In the genomic region with DNA sequence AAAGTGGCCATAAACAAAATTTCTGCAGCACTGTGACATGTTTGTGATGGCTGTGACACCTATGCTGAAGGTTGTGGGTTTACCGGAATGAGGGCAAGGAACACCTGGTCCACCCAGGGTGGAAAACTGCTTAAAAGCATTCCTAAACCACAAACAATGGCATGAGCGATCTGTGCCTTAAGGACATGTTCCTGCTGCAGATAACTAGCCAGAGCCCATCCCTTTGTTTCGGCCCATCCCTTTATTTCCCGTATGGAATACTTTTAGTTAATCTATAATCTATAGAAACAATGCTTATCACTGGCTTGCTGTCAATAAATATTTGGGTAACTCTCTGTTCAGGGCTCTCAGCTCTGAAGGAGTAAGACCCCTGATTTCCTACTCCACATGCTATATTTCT, we compare ENCODE assay signal across 14 cellular contexts. TPM values are rescaled to one million over a fixed set of nuclear protein-coding genes. Genes with fewer than 3 reads are reported as not detected.
"Had no signal": no experiment of that assay in that cellular context is flagged by ENCODE, and none has a peak within 500 bp of the region (broad histone marks: within the 10 kb centered on the region; RNA-seq: fewer than 3 reads in every experiment).

No MANE protein-coding gene starts in this region.

RNA-seq across cellular contexts. Expression of a gene that starts 12.1 kb away (rescaled TPM):
- total RNA-seq: activated B cell treated with CpG ODN at 0.5 μM for 24 hours; activated CD4-positive, alpha-beta memory T cell treated with anti-CD3 and anti-CD28 coated beads for 36 hours; activated CD4-positive, alpha-beta memory T cell treated with anti-CD3 and anti-CD28 coated beads, Interleukin-2, amount 10 ng/mL, durations not matched to agents 7 days and 5 days; activated CD4-positive, alpha-beta T cell treated with anti-CD3 and anti-CD28 coated beads for 36 hours; activated CD4-positive, alpha-beta T cell treated with anti-CD3 and anti-CD28 coated beads, Interleukin-2, amount 10 ng/mL, durations not matched to agents 24 days and 14 days; activated CD4-positive, alpha-beta T cell treated with anti-CD3 and anti-CD28 coated beads, Interleukin-2, amount 10 ng/mL, durations not matched to agents 7 days and 5 days; activated CD8-positive, alpha-beta memory T cell treated with anti-CD3 and anti-CD28 coated beads for 36 hours; activated CD8-positive, alpha-beta memory T cell treated with anti-CD3 and anti-CD28 coated beads, Interleukin-2, amount 10 ng/mL, durations not matched to agents 7 days and 5 days; activated CD8-positive, alpha-beta T cell treated with anti-CD3 and anti-CD28 coated beads for 36 hours; activated CD8-positive, alpha-beta T cell treated with anti-CD3 and anti-CD28 coated beads, Interleukin-2, amount 10 ng/mL, durations not matched to agents 7 days and 5 days; T-cell; T-helper 1 cell treated with Interleukin-12 subunit alpha and Interleukin-12 subunit beta and Interleukin-4 antibody, amounts not matched to agents 30 ng/mL and 1 ng/mL, for 36 hours; T-helper 17 cell; T-helper 2 cell treated with Interferon-gamma antibody and Interleukin-4, amounts not matched to agents 100 ng/mL and 5 ng/mL, for 36 hours had no signal

RNA-seq across cellular contexts. Expression of a gene that starts 56.8 kb away (rescaled TPM):
- total RNA-seq: activated B cell treated with CpG ODN at 0.5 μM for 24 hours; activated CD4-positive, alpha-beta T cell treated with anti-CD3 and anti-CD28 coated beads, Interleukin-2, amount 10 ng/mL, durations not matched to agents 24 days and 14 days; activated CD8-positive, alpha-beta memory T cell treated with anti-CD3 and anti-CD28 coated beads for 36 hours; activated CD8-positive, alpha-beta memory T cell treated with anti-CD3 and anti-CD28 coated beads, Interleukin-2, amount 10 ng/mL, durations not matched to agents 7 days and 5 days; activated CD8-positive, alpha-beta T cell treated with anti-CD3 and anti-CD28 coated beads for 36 hours; T-helper 1 cell treated with Interleukin-12 subunit alpha and Interleukin-12 subunit beta and Interleukin-4 antibody, amounts not matched to agents 30 ng/mL and 1 ng/mL, for 36 hours; T-helper 2 cell treated with Interferon-gamma antibody and Interleukin-4, amounts not matched to agents 100 ng/mL and 5 ng/mL, for 36 hours had no signal
